ENCODE assay signal across 17 cellular contexts in the genomic region with DNA sequence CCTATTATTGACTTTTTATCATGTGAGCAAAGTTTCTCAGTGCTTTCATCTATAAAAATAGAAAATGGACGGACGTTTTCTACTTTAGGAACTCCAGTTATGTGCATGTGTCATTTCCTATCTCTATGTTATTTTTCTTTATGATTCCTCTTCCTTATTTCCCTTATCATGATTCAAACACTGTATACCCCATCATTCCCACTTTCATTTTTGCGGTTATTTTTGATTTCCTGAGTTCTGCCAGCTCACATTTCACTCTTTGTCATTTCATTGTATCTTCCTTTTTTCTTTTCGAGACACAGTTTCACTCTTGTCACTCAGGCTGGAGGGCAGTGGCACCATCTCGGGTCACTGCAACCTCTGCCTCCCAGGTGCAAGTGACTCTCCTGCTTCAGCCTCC. TPM values are rescaled to one million over a fixed set of nuclear protein-coding genes. Genes with fewer than 3 reads are reported as not detected.
DNase-seq lines count a peak whose midpoint lies in the region; ATAC-seq and TF ChIP-seq lines count a peak whose summit lies in the region.
"Had no signal": no experiment of that assay in that cellular context is flagged by ENCODE, and none has a peak within 500 bp of the region (broad histone marks: within the 10 kb centered on the region; RNA-seq: fewer than 3 reads in every experiment).

No MANE protein-coding gene starts in this region.

- H3K36me3 ChIP-seq in ACC112 (ENCODE audit: insufficient read depth, low read length): peaks cover 14% of the 10 kb centered on the region
- peaks cover 14% of the 10 kb centered on the region for H3K36me3 ChIP-seq in CD8-positive, alpha-beta T cell (ENCODE audit: insufficient read depth, low read length)
- H3K36me3 ChIP-seq in thyroid gland: peaks cover 21 to 24% of the 10 kb centered on the region in 2 donors

- WGBS in thyroid gland, 2 donors: 76 to 77% methylated on average over 5 of the region's 5 CpGs

- H3K79me2 ChIP-seq in ACC112 (ENCODE audit: control insufficient read depth, insufficient read depth, low read length, unreplicated experiment): no peaks in the 10 kb centered on the region

- peaks cover 36% of the 10 kb centered on the region for H3K36me3 Mint-ChIP-seq in CD8-positive, alpha-beta T cell
- H3K36me3 Mint-ChIP-seq in T-helper 17 cell (ENCODE audit: low read depth) (peaks cover 7% of the 10 kb centered on the region), immature natural killer cell (peaks cover 14 to 23% (median 16%) of the 10 kb centered on the region in 3 donors)

- intact Hi-C loops in CD8-positive, alpha-beta T cell (cut with DNase I, micrococcal nuclease): no loop called here
- intact Hi-C loops in thyroid gland (cut with DNase I): no loop called here

- peak overlapping the region; percentile 44 for H3K27ac ChIP-seq in ACC112 (ENCODE audit: low read depth, low read length)
- no peak overlapping the region for H3K27ac ChIP-seq in CD8-positive, alpha-beta T cell (ENCODE audit: low read depth, low read length)
- H3K27ac ChIP-seq in thyroid gland: no peak overlapping the region
- H3K27ac ChIP-seq: foreskin keratinocyte had no signal

- no peak overlapping the region for H3K4me3 Mint-ChIP-seq in CD8-positive, alpha-beta T cell
- H3K4me3 Mint-ChIP-seq in T-helper 17 cell (peak overlapping the region; percentile 72), immature natural killer cell (no peak overlapping the region)

- H3K4me1 Mint-ChIP-seq in CD8-positive, alpha-beta T cell (ENCODE audit: low read depth): peaks cover 10% of the 10 kb centered on the region
- peaks cover 7% of the 10 kb centered on the region for H3K4me1 Mint-ChIP-seq in T-helper 17 cell
- peaks cover 0 to 7% of the 10 kb centered on the region in 2 donors for H3K4me1 Mint-ChIP-seq in immature natural killer cell

- no peak for DNase-seq in CD8-positive, alpha-beta T cell
- no peak for DNase-seq in T-helper 17 cell
- no peak for DNase-seq in immature natural killer cell
- DNase-seq in thyroid gland: no peak
- DNase-seq in NCI-H1694 treated with DMSO at 0.1 percent for 48 hours (lab: John Stamatoyannopoulos, UW): no peak
- DNase-seq: activated CD8-positive, alpha-beta memory T cell treated with anti-CD3 and anti-CD28 coated beads, Interleukin-2, amount 50 U/mL, for 4 hours; effector CD4-positive, alpha-beta T cell; foreskin keratinocyte; NCI-H1930; NCI-H69; SHP77; stimulated activated CD4-positive, alpha-beta T cell treated with anti-CD3 and anti-CD28 coated beads, Interleukin-4, amount 100 ng/mL, for 24 hours; stimulated activated naive CD4-positive, alpha-beta T cell treated with Interleukin-2 at 50 U/mL for 16 hours had no signal

- no peaks in the 10 kb centered on the region for H3K9me3 ChIP-seq in CD8-positive, alpha-beta T cell (ENCODE audit: low read length)
- no peaks in the 10 kb centered on the region for H3K9me3 ChIP-seq in T-helper 17 cell (ENCODE audit: control insufficient read depth, low read length, poor library complexity, severe bottlenecking)
- H3K9me3 ChIP-seq in thyroid gland: no peaks in the 10 kb centered on the region

- no peak for TF ChIP-seq POLR2A in thyroid gland (IDR thresholded peaks at IDR 0.05)

- H2AFZ ChIP-seq in ACC112 (ENCODE audit: low read length, unreplicated experiment): no peak overlapping the region

- no peaks in the 10 kb centered on the region for H3K27me3 ChIP-seq in ACC112 (ENCODE audit: insufficient read depth, low read length)
- no peaks in the 10 kb centered on the region for H3K27me3 ChIP-seq in CD8-positive, alpha-beta T cell (ENCODE audit: insufficient read depth, low read length)
- no peaks in the 10 kb centered on the region for H3K27me3 ChIP-seq in thyroid gland
- H3K27me3 ChIP-seq: foreskin keratinocyte had no signal

- CTCF ChIA-PET in CD8-positive, alpha-beta T cell (lab: Charles Lee): no interaction called here

- no peaks in the 10 kb centered on the region for H3K9me3 Mint-ChIP-seq in CD8-positive, alpha-beta T cell
- H3K9me3 Mint-ChIP-seq in immature natural killer cell: no peaks in the 10 kb centered on the region

- H3K27me3 Mint-ChIP-seq in CD8-positive, alpha-beta T cell (ENCODE audit: low read depth): no peaks in the 10 kb centered on the region
- H3K27me3 Mint-ChIP-seq in T-helper 17 cell: no peaks in the 10 kb centered on the region
- H3K27me3 Mint-ChIP-seq in immature natural killer cell (ENCODE audit: low read depth in 3 of 3): peaks cover 0 to 2% (median 0%) of the 10 kb centered on the region in 3 donors

- H3K27ac Mint-ChIP-seq in CD8-positive, alpha-beta T cell: peak overlapping the region; percentile 73
- H3K27ac Mint-ChIP-seq in T-helper 17 cell: peak overlapping the region; percentile 1
- H3K27ac Mint-ChIP-seq in immature natural killer cell: peak overlapping the region in 5 of 6 donors; percentile 6 to 82 (median 71)

- TF ChIP-seq CTCF in CD8-positive, alpha-beta T cell (IDR thresholded peaks at IDR 0.05): no peak
- TF ChIP-seq CTCF in thyroid gland (IDR thresholded peaks at IDR 0.05): no peak

- H3K4me1 ChIP-seq in ACC112 (ENCODE audit: control insufficient read depth, insufficient read depth, low read length, unreplicated experiment) (peaks cover 8% of the 10 kb centered on the region), thyroid gland (no peaks in the 10 kb centered on the region)
- no peaks in the 10 kb centered on the region for H3K4me1 ChIP-seq in CD8-positive, alpha-beta T cell (ENCODE audit: insufficient read depth, low read length)
- H3K4me1 ChIP-seq: foreskin keratinocyte had no signal

- ATAC-seq in CD8-positive, alpha-beta T cell: no peak
- no peak for ATAC-seq in T-helper 17 cell
- no peak for ATAC-seq in HG03135 (IDR thresholded peaks at IDR 0.05; ENCODE audit: unreplicated experiment)
- no peak for ATAC-seq in HG03025 (IDR thresholded peaks at IDR 0.05; ENCODE audit: low FRiP score, unreplicated experiment)
- ATAC-seq: foreskin keratinocyte had no signal

- H3K4me3 ChIP-seq in ACC112 (ENCODE audit: low read depth, low read length): no peak overlapping the region
- H3K4me3 ChIP-seq in CD8-positive, alpha-beta T cell (ENCODE audit: low read depth, low read length): no peak overlapping the region
- no peak overlapping the region for H3K4me3 ChIP-seq in thyroid gland (replicated peaks in 1 of 3)
- H3K4me3 ChIP-seq: K562 had no signal

- POLR2A ChIA-PET in CD8-positive, alpha-beta T cell (lab: Charles Lee): no interaction called here

RNA-seq across cellular contexts. Expression of a gene that starts 21.4 kb away (rescaled TPM):
- total RNA-seq in CD8-positive, alpha-beta T cell: 100 to 1,000 TPM; 148 to 157 TPM
- total RNA-seq in T-helper 17 cell (100 to 1,000 TPM; 125 to 138 TPM), thyroid gland (100 to 1,000 TPM; 190 to 280 (median 195) TPM)
- 100 to 1,000 TPM; 166 to 212 (median 179) TPM for polyA plus RNA-seq in immature natural killer cell

Comparison
In these comparisons a context has a peak if more than half of its experiments do, and no peak if none do; other contexts are left out.
1. H3K27ac Mint-ChIP-seq: peak in every context shown above with its lines; median percentile 73 in CD8-positive, alpha-beta T cell; 71 in immature natural killer cell; 1 in T-helper 17 cell.